Comparison of ENCODE assay signal across 14 cellular contexts in genomic region chr9:5841771-5842339, GRCh38. TPM values are rescaled to one million over a fixed set of nuclear protein-coding genes. Genes with fewer than 3 reads are reported as not detected.
DNase-seq lines count a peak whose midpoint lies in the region.
"Not testable (repeated sequence)": the region's sequence is repeated elsewhere in the genome, so short reads cannot be mapped to it uniquely, and the experiment has no call there.
"Had no signal": no experiment of that assay in that cellular context is flagged by ENCODE, and none has a peak within 500 bp of the region (broad histone marks: within the 10 kb centered on the region; RNA-seq: fewer than 3 reads in every experiment).

No MANE protein-coding gene starts in this region.

- H3K36me3 Mint-ChIP-seq in CD4-positive, alpha-beta memory T cell: not testable (repeated sequence)

- not testable (repeated sequence) for H3K9me3 ChIP-seq in CD4-positive, alpha-beta memory T cell (ENCODE audit: control insufficient read depth in 1 of 2, low read length in 2 of 2)

- CTCF ChIA-PET in CD4-positive, alpha-beta memory T cell (lab: Charles Lee; ENCODE audit: partially characterized antibody): interaction anchor here (1.1 to 5.7 kb wide), 5 partner anchors 10 to 215 kb away, joined by 3 to 89 read pairs (median 4); partner anchors contain the start of gene ERMP1

- H3K27ac ChIP-seq in CD4-positive, alpha-beta memory T cell (ENCODE audit: low read depth, low read length): peak overlapping the region; percentile 28

- peaks cover 48 to 71% (median 61%) of the 10 kb centered on the region in 4 donors for H3K4me1 Mint-ChIP-seq in CD4-positive, alpha-beta memory T cell

- H3K27me3 ChIP-seq in CD4-positive, alpha-beta memory T cell (ENCODE audit: insufficient read depth, low read length): not testable (repeated sequence)

- peak overlapping the region; percentile 76 to 86 (median 83) for H3K4me3 Mint-ChIP-seq in CD4-positive, alpha-beta memory T cell

- H3K9me3 Mint-ChIP-seq in CD4-positive, alpha-beta memory T cell: not testable (repeated sequence)

- H3K36me3 ChIP-seq in CD4-positive, alpha-beta memory T cell (ENCODE audit: insufficient read depth, low read length): not testable (repeated sequence)

- POLR2A ChIA-PET in CD4-positive, alpha-beta memory T cell (lab: Charles Lee; ENCODE audit: partially characterized antibody): interaction anchor here (0.9 to 5.5 kb wide), 12 partner anchors 9 to 857 kb away, joined by 3 to 97 read pairs (median 6); partner anchors contain the start of genes ERMP1, JAK2, RIC1 and UHRF2

- intact Hi-C loops in CD4-positive, alpha-beta memory T cell (cut with micrococcal nuclease): loop anchor here (1.0 to 5.0 kb wide), 2 partner anchors 9 to 570 kb away; partner anchors contain the start of gene UHRF2

- H3K4me1 ChIP-seq in CD4-positive, alpha-beta memory T cell (ENCODE audit: insufficient read depth, low read length): peaks cover 58% of the 10 kb centered on the region

- DNase-seq in CD4-positive, alpha-beta memory T cell: peak; percentile 52 to 81 (median 74)
- DNase-seq in KG1 (lab: John Stamatoyannopoulos, UW) (peak; percentile 30), T-helper 9 cell (peak; percentile 30), activated gamma-delta T cell (lab: John Stamatoyannopoulos, UW) (peak; percentile 15)
- DNase-seq in activated CD8-positive, alpha-beta memory T cell treated with anti-CD3 and anti-CD28 coated beads for 24 hours: peak; percentile 84
- DNase-seq in effector CD8-positive, alpha-beta T cell (lab: John Stamatoyannopoulos, UW): peak; percentile 39
- DNase-seq in stimulated activated CD4-positive, alpha-beta T cell treated with anti-CD3 and anti-CD28 coated beads, Interleukin-15, amount 100 ng/mL, for 24 hours: peak; percentile 64
- DNase-seq in stimulated activated naive CD4-positive, alpha-beta T cell (lab: John Stamatoyannopoulos, UW): peak; percentile 26 to 81 (median 62)

- H3K4me3 ChIP-seq in CD4-positive, alpha-beta memory T cell (ENCODE audit: low read length in 2 of 2): peak overlapping the region; percentile 19 to 21

- H3K27me3 Mint-ChIP-seq in CD4-positive, alpha-beta memory T cell: not testable (repeated sequence)

- H3K27ac Mint-ChIP-seq in CD4-positive, alpha-beta memory T cell: peak overlapping the region; percentile 82 to 97 (median 93)

RNA-seq across cellular contexts. Expression of gene ERMP1, which starts 8.9 kb away (rescaled TPM):
- total RNA-seq in CD4-positive, alpha-beta memory T cell: 10 to 100 TPM; 22.8 to 24.5 TPM
- polyA plus RNA-seq in CD4-positive, alpha-beta memory T cell: 10 to 100 TPM; 11.6 to 12.4 TPM

RNA-seq across cellular contexts. Expression of gene MLANA, which starts 48.8 kb away (rescaled TPM):
- total RNA-seq in CD4-positive, alpha-beta memory T cell: not detected
- polyA plus RNA-seq in CD4-positive, alpha-beta memory T cell: under 1 TPM in 1 of 2 donors, not detected in 1; 0.59 TPM
- total RNA-seq: Caco-2, G401, glomerular endothelial cell, lung had no signal
- polyA plus RNA-seq: esophagus, lung, neural cell had no signal

Comparison
In these comparisons a context has a peak if more than half of its experiments do, and no peak if none do; other contexts are left out.
1. Peak in every context shown above with its lines: DNase-seq, H3K4me3 ChIP-seq and H3K27ac ChIP-seq.
2. DNase-seq: peak in every context shown above with its lines; median percentile 84 in activated CD8-positive, alpha-beta memory T cell treated with anti-CD3 and anti-CD28 coated beads for 24 hours; 74 in CD4-positive, alpha-beta memory T cell; 64 in stimulated activated CD4-positive, alpha-beta T cell treated with anti-CD3 and anti-CD28 coated beads, Interleukin-15, amount 100 ng/mL, for 24 hours; 62 in stimulated activated naive CD4-positive, alpha-beta T cell; 39 in effector CD8-positive, alpha-beta T cell; 30 in KG1; 30 in T-helper 9 cell; 15 in activated gamma-delta T cell.